In the genomic region with DNA sequence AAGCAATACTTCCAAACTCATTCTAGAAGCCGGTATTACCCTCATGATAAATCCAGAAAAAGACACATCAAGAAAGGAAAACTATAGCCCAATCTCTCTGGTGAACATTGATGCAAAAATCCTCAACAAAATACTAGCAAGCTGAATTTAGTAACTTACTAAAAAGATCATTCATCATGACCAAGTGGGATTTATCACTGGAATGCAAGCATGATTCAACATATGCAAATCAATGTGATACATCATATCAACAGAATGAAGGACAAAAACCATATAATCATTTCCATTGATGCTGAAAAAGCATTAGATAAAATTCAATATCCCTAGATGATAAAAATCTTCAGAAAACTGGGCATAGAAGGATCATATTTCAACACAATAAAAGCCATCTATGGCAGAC, we compare ENCODE assay signal across 24 cellular contexts.
"Had no signal": no experiment of that assay in that cellular context is flagged by ENCODE, and none has a peak within 500 bp of the region (broad histone marks: within the 10 kb centered on the region; RNA-seq: fewer than 3 reads in every experiment).

No MANE protein-coding gene starts in this region.

- H3K4me2 ChIP-seq: hepatocyte had no signal

- H3K27me3 Mint-ChIP-seq: activated CD4-positive, alpha-beta T cell treated with anti-CD3 and anti-CD28 coated beads, Interleukin-2, amount 10 ng/mL, durations not matched to agents 7 days and 5 days; activated naive CD4-positive, alpha-beta T cell treated with anti-CD3 and anti-CD28 coated beads, Interleukin-2, amount 50 U/mL, for 24 hours; natural killer cell treated with Interleukin-12 subunit alpha and Interleukin-12 subunit beta and Interleukin-15 and Interleukin-18, amount 100 ng/mL, for 72 hours; progenitor cell of endocrine pancreas had no signal

- H3K4me3 ChIP-seq: breast epithelium, colonic mucosa, dorsolateral prefrontal cortex, esophagus squamous epithelium, hepatocyte, left ventricle myocardium inferior, sigmoid colon, transverse colon had no signal

- ATAC-seq: activated CD4-positive, CD25-positive, alpha-beta regulatory T cell treated with anti-CD3 and anti-CD28 coated beads, Interleukin-2, amount 50 U/mL, for 24 hours; activated CD8-positive, alpha-beta T cell treated with anti-CD3 and anti-CD28 coated beads, Interleukin-2, amount 10 ng/mL, durations not matched to agents 7 days and 5 days; natural killer cell treated with Interleukin-12 subunit alpha and Interleukin-12 subunit beta and Interleukin-15 and Interleukin-18, amount 100 ng/mL, for 72 hours; stimulated activated naive B cell treated with anti-CD40 and anti-IgM and Interleukin-4, amounts not matched to agents 10 μg/mL and 1 μg/mL and 100 μg/mL, for 72 hours had no signal

- H3K36me3 ChIP-seq: breast epithelium, colonic mucosa, esophagus squamous epithelium, left ventricle myocardium inferior, sigmoid colon, transverse colon had no signal

- H3K27ac ChIP-seq: breast epithelium, colonic mucosa, dorsolateral prefrontal cortex, esophagus squamous epithelium, hepatocyte, left ventricle myocardium inferior, sigmoid colon, transverse colon, VCaP had no signal

- H3K27me3 ChIP-seq: breast epithelium, colonic mucosa, dorsolateral prefrontal cortex, esophagus squamous epithelium, hepatocyte, sigmoid colon, transverse colon had no signal

- H3K4me1 ChIP-seq: breast epithelium, colonic mucosa, esophagus squamous epithelium, left ventricle myocardium inferior, sigmoid colon, transverse colon had no signal

- H3K9me3 ChIP-seq: colonic mucosa, esophagus squamous epithelium, sigmoid colon had no signal

- H3K4me1 Mint-ChIP-seq: activated CD4-positive, alpha-beta T cell treated with anti-CD3 and anti-CD28 coated beads, Interleukin-2, amount 10 ng/mL, durations not matched to agents 7 days and 5 days; activated naive CD4-positive, alpha-beta T cell treated with anti-CD3 and anti-CD28 coated beads, Interleukin-2, amount 50 U/mL, for 24 hours; immature natural killer cell; stimulated activated naive B cell treated with anti-CD40 and anti-IgM and Interleukin-4, amounts not matched to agents 10 μg/mL and 1 μg/mL and 100 μg/mL, for 72 hours had no signal

- H3K36me3 Mint-ChIP-seq: activated naive CD4-positive, alpha-beta T cell treated with anti-CD3 and anti-CD28 coated beads, Interleukin-2, amount 50 U/mL, for 24 hours; immature natural killer cell had no signal

- H3K4me3 Mint-ChIP-seq: activated CD4-positive, alpha-beta T cell treated with anti-CD3 and anti-CD28 coated beads, Interleukin-2, amount 10 ng/mL, durations not matched to agents 7 days and 5 days; activated CD8-positive, alpha-beta T cell treated with anti-CD3 and anti-CD28 coated beads, Interleukin-2, amount 10 ng/mL, durations not matched to agents 7 days and 5 days; activated naive CD4-positive, alpha-beta T cell treated with anti-CD3 and anti-CD28 coated beads, Interleukin-2, amount 50 U/mL, for 24 hours; activated T-helper 1 cell treated with anti-CD3 and anti-CD28 coated beads, Interleukin-12 subunit alpha, Interleukin-12 subunit beta, Interleukin-2, Interleukin-4 antibody, amounts not matched to agents 30 ng/mL and 10 ng/mL and 1 ng/mL, durations not matched to agents 14 hours and 24 hours and 36 hours; immature natural killer cell; natural killer cell treated with Interleukin-12 subunit alpha and Interleukin-12 subunit beta and Interleukin-15 and Interleukin-18, amount 100 ng/mL, for 72 hours; stimulated activated naive B cell treated with anti-CD40 and anti-IgM and Interleukin-4, amounts not matched to agents 10 μg/mL and 1 μg/mL and 100 μg/mL, for 72 hours had no signal

- H3K27ac Mint-ChIP-seq: activated CD4-positive, alpha-beta T cell treated with anti-CD3 and anti-CD28 coated beads, Interleukin-2, amount 10 ng/mL, durations not matched to agents 7 days and 5 days; activated CD8-positive, alpha-beta T cell treated with anti-CD3 and anti-CD28 coated beads, Interleukin-2, amount 10 ng/mL, durations not matched to agents 7 days and 5 days; activated naive CD4-positive, alpha-beta T cell treated with anti-CD3 and anti-CD28 coated beads, Interleukin-2, amount 50 U/mL, for 24 hours; activated T-helper 1 cell treated with anti-CD3 and anti-CD28 coated beads, Interleukin-12 subunit alpha, Interleukin-12 subunit beta, Interleukin-2, Interleukin-4 antibody, amounts not matched to agents 30 ng/mL and 10 ng/mL and 1 ng/mL, durations not matched to agents 14 hours and 24 hours and 36 hours; immature natural killer cell; natural killer cell treated with Interleukin-12 subunit alpha and Interleukin-12 subunit beta and Interleukin-15 and Interleukin-18, amount 100 ng/mL, for 72 hours; progenitor cell of endocrine pancreas; stimulated activated naive B cell treated with anti-CD40 and anti-IgM and Interleukin-4, amounts not matched to agents 10 μg/mL and 1 μg/mL and 100 μg/mL, for 72 hours had no signal

- DNase-seq: activated CD4-positive, alpha-beta T cell treated with anti-CD3 and anti-CD28 coated beads, Interleukin-2, amount 10 ng/mL, durations not matched to agents 7 days and 5 days; activated CD8-positive, alpha-beta T cell treated with anti-CD3 and anti-CD28 coated beads, Interleukin-2, amount 10 ng/mL, durations not matched to agents 7 days and 5 days; activated gamma-delta T cell treated with Interleukin-2 at 50 U/mL for 16 hours; colonic mucosa; dorsolateral prefrontal cortex; esophagus squamous epithelium; glutamatergic neuron; immature natural killer cell; kidney glomerular epithelial cell; left ventricle myocardium inferior; retina; sigmoid colon; stimulated activated CD4-positive, alpha-beta T cell treated with anti-CD3 and anti-CD28 coated beads, Interleukin-2, amount 100 ng/mL, for 48 hours; stimulated activated CD8-positive, alpha-beta memory T cell treated with anti-CD3 and anti-CD28 coated beads, Interleukin-4, amount 100 ng/mL, for 48 hours; stimulated activated naive B cell treated with anti-CD40 and anti-IgM and Interleukin-4, amounts not matched to agents 10 μg/mL and 1 μg/mL and 100 μg/mL, for 72 hours; transverse colon had no signal

- H2AFZ ChIP-seq: hepatocyte had no signal
